In genomic region chr17:42193216-42194132, GRCh38 we compare ENCODE assay signal across 1 cellular context.
TF ChIP-seq lines count a peak whose summit lies in the region.

No MANE protein-coding gene starts in this region.

TF ChIP-seq in GM12878, 131 proteins besides CTCF, POLR2A, EP300 and RAD21:
- TF ChIP-seq STAT3 (IDR thresholded peaks at IDR 0.05; ENCODE audit: low read depth, low read length) (no peak), PAX8 (IDR thresholded peaks at IDR 0.05) (no peak), RBBP5 (conservative IDR thresholded peaks at IDR 0.05) (no peak), CHD4 (IDR thresholded peaks at IDR 0.05) (no peak), ZNF207 (IDR thresholded peaks at IDR 0.05; ENCODE audit: borderline replicate concordance) (no peak), NR2F1 (conservative IDR thresholded peaks at IDR 0.05) (no peak), TARDBP (IDR thresholded peaks at IDR 0.05; ENCODE audit: borderline replicate concordance) (no peak), NRF1 (conservative IDR thresholded peaks at IDR 0.05; ENCODE audit: low read depth, low read length) (no peak), SP1 (IDR thresholded peaks at IDR 0.05; ENCODE audit: low read depth, low read length) (no peak), KDM1A (IDR thresholded peaks at IDR 0.05; ENCODE audit: borderline replicate concordance) (no peak), HDGF (IDR thresholded peaks at IDR 0.05) (no peak), JUNB (IDR thresholded peaks at IDR 0.05) (no peak), TCF7 (IDR thresholded peaks at IDR 0.05; ENCODE audit: borderline replicate concordance) (no peak), EED (IDR thresholded peaks at IDR 0.05; ENCODE audit: low read depth) (no peak), RFX5 (IDR thresholded peaks at IDR 0.05; ENCODE audit: low read depth, low read length) (no peak), MAX (IDR thresholded peaks at IDR 0.05; ENCODE audit: low read depth, low read length) (no peak), USF2 (IDR thresholded peaks at IDR 0.05; ENCODE audit: borderline replicate concordance, low read depth, low read length) (no peak), SUZ12 (IDR thresholded peaks at IDR 0.05; ENCODE audit: unreplicated experiment) (no peak)
